10 cellular contexts compared by ENCODE assay signal in the genomic region with DNA sequence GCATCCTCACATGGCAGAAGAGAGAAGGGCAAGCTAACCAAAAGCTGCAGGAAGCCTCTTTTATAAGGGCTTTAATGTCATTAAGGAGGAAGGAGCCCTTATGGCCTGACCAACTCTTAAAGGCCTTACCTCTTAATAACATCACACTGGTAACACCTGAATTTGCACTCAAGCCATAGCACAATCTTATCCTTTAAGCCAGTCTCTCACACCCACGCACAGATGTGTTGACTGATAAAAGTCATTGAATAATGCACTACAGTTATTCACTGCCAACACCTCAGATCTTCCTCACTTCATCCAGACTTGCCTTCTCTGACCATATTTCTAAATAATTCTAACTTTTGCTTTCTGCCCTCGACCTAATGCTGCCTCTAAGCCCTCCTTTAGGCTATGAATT.
"Had no signal": no experiment of that assay in that cellular context is flagged by ENCODE, and none has a peak within 500 bp of the region (broad histone marks: within the 10 kb centered on the region; RNA-seq: fewer than 3 reads in every experiment).

No MANE protein-coding gene starts in this region.

- H2AFZ ChIP-seq: GM23248, GM23338 had no signal

- H3K36me3 ChIP-seq: HAP-1 had no signal

- H3K9ac ChIP-seq: GM23248 had no signal

- H3K4me3 ChIP-seq: GM23248, GM23338, HAP-1 had no signal

- DNase-seq: GM23248, GOT3, H7, H9, HCEC 1CT, HFFc6 had no signal

- H3K9me3 ChIP-seq: HAP-1 had no signal

- ATAC-seq: GM23338, HCT116 had no signal

- H3K4me1 ChIP-seq: HAP-1 had no signal

- H3K4me2 ChIP-seq: GM23338 had no signal

- H3K27ac ChIP-seq: GM23248 had no signal

- FAIRE-seq: H54 had no signal
